In genomic region chr18:22254088-22254487, GRCh38 we compare ENCODE assay signal across 18 cellular contexts.
DNase-seq lines count a peak whose midpoint lies in the region; ATAC-seq and TF ChIP-seq lines count a peak whose summit lies in the region.
"Had no signal": no experiment of that assay in that cellular context is flagged by ENCODE, and none has a peak within 500 bp of the region (broad histone marks: within the 10 kb centered on the region; RNA-seq: fewer than 3 reads in every experiment).

No MANE protein-coding gene starts in this region.

- intact Hi-C loops in lower lobe of right lung (cut with DNase I): no loop called here

- no peaks in the 10 kb centered on the region for H4K20me1 ChIP-seq in BLaER1 treated with 17β-estradiol and CSF1 and Interleukin-3, amounts not matched to agents 10 nM and 100 nM

- H3K27me3 Mint-ChIP-seq in chondrocyte (ENCODE audit: low read depth) (peaks cover 25% of the 10 kb centered on the region), type B pancreatic cell (peaks cover 28% of the 10 kb centered on the region)
- H3K27me3 Mint-ChIP-seq in activated CD8-positive, alpha-beta T cell treated with anti-CD3 and anti-CD28 coated beads, Interleukin-2, amount 10 ng/mL, durations not matched to agents 7 days and 5 days (ENCODE audit: low read depth): no peaks in the 10 kb centered on the region

- peak; percentile 42 to 60 for ATAC-seq in lower lobe of right lung
- ATAC-seq in activated CD8-positive, alpha-beta T cell treated with anti-CD3 and anti-CD28 coated beads, Interleukin-2, amount 10 ng/mL, durations not matched to agents 7 days and 5 days: no peak
- no peak for ATAC-seq in GM18517 (IDR thresholded peaks at IDR 0.05; ENCODE audit: unreplicated experiment)
- ATAC-seq: GM12878, Panc1 had no signal

- H3K27me3 ChIP-seq in BLaER1 treated with 17β-estradiol and CSF1 and Interleukin-3, amounts not matched to agents 10 nM and 100 nM: no peaks in the 10 kb centered on the region
- no peaks in the 10 kb centered on the region for H3K27me3 ChIP-seq in lower lobe of right lung (ENCODE audit: low read depth)

- no peaks in the 10 kb centered on the region for H3K9me3 ChIP-seq in BLaER1 treated with 17β-estradiol and CSF1 and Interleukin-3, amounts not matched to agents 10 nM and 100 nM (replicated peaks in 1 of 11)
- H3K9me3 ChIP-seq in lower lobe of right lung: no peaks in the 10 kb centered on the region

- no peaks in the 10 kb centered on the region for H3K36me3 ChIP-seq in BLaER1 treated with 17β-estradiol and CSF1 and Interleukin-3, amounts not matched to agents 10 nM and 100 nM
- no peaks in the 10 kb centered on the region for H3K36me3 ChIP-seq in lower lobe of right lung

- no peak overlapping the region for H3K27ac Mint-ChIP-seq in chondrocyte (ENCODE audit: unreplicated experiment)
- no peak overlapping the region for H3K27ac Mint-ChIP-seq in type B pancreatic cell
- H3K27ac Mint-ChIP-seq in activated CD8-positive, alpha-beta T cell treated with anti-CD3 and anti-CD28 coated beads, Interleukin-2, amount 10 ng/mL, durations not matched to agents 7 days and 5 days: no peak overlapping the region

- no peak overlapping the region for H3K27ac ChIP-seq in BLaER1 treated with 17β-estradiol and CSF1 and Interleukin-3, amounts not matched to agents 10 nM and 100 nM
- peak overlapping the region; percentile 73 for H3K27ac ChIP-seq in lower lobe of right lung
- H3K27ac ChIP-seq: C4-2B had no signal

- TF ChIP-seq CTCF in chondrocyte (IDR thresholded peaks at IDR 0.05) (no peak), lower lobe of right lung (IDR thresholded peaks at IDR 0.05) (no peak), type B pancreatic cell (conservative IDR thresholded peaks at IDR 0.05) (no peak), GM13976 (IDR thresholded peaks at IDR 0.05; ENCODE audit: borderline replicate concordance, control extremely low read depth, extremely low read depth, insufficient read depth, missing control alignments) (no peak)

- H3K4me1 Mint-ChIP-seq in chondrocyte (ENCODE audit: low read depth) (peaks cover 3% of the 10 kb centered on the region), type B pancreatic cell (ENCODE audit: unreplicated experiment) (peaks cover 13% of the 10 kb centered on the region)
- H3K4me1 Mint-ChIP-seq in activated CD8-positive, alpha-beta T cell treated with anti-CD3 and anti-CD28 coated beads, Interleukin-2, amount 10 ng/mL, durations not matched to agents 7 days and 5 days (ENCODE audit: low read depth): peaks cover 7% of the 10 kb centered on the region

- H3K4me1 ChIP-seq in BLaER1 treated with 17β-estradiol and CSF1 and Interleukin-3, amounts not matched to agents 10 nM and 100 nM: peaks cover 0 to 17% (median 11%) of the 10 kb centered on the region in 10 experiments; a peak in 13 of 20 replicates
- H3K4me1 ChIP-seq in lower lobe of right lung: peaks cover 15% of the 10 kb centered on the region

- DNase-seq in chondrocyte (ENCODE audit: low spot score) (peak; percentile 39), lower lobe of right lung (no peak), renal cortical epithelial cell (ENCODE audit: low read depth) (peak; percentile 62), type B pancreatic cell (ENCODE audit: extremely low spot score, unreplicated experiment) (no peak), GM13976 (ENCODE audit: low spot score) (no peak)
- DNase-seq in activated CD8-positive, alpha-beta T cell treated with anti-CD3 and anti-CD28 coated beads, Interleukin-2, amount 10 ng/mL, durations not matched to agents 7 days and 5 days: no peak
- DNase-seq: DMS 273 treated with DMSO at 0.1 percent for 48 hours, GDM1, GOT3, KG1, NCI-H1436 treated with DMSO at 0.1 percent for 48 hours, NCI-H2081, NCI-H524 had no signal

- H3K4me3 Mint-ChIP-seq in chondrocyte (ENCODE audit: unreplicated experiment) (no peak overlapping the region), type B pancreatic cell (no peak overlapping the region)
- no peak overlapping the region for H3K4me3 Mint-ChIP-seq in activated CD8-positive, alpha-beta T cell treated with anti-CD3 and anti-CD28 coated beads, Interleukin-2, amount 10 ng/mL, durations not matched to agents 7 days and 5 days

- in situ Hi-C loops in GM13976 (cut with MboI; ENCODE audit: low sequenced_read_pairs, unreplicated experiment): loop anchor here (25.0 kb wide), 1 partner anchor 108 kb away; no protein-coding TSS in a partner anchor

- POLR2A ChIA-PET in activated CD8-positive, alpha-beta T cell treated with anti-CD3 and anti-CD28 coated beads, Interleukin-2, amount 10 ng/mL, durations not matched to agents 7 days and 5 days (lab: Charles Lee): no interaction called here

- peak overlapping the region in 9 of 11 experiments; percentile 10 to 55 (median 35); a peak in 13 of 22 replicates for H3K4me2 ChIP-seq in BLaER1 treated with 17β-estradiol and CSF1 and Interleukin-3, amounts not matched to agents 10 nM and 100 nM

- H3K9me3 Mint-ChIP-seq in chondrocyte (ENCODE audit: low read depth): no peaks in the 10 kb centered on the region
- H3K9me3 Mint-ChIP-seq in type B pancreatic cell: no peaks in the 10 kb centered on the region
- no peaks in the 10 kb centered on the region for H3K9me3 Mint-ChIP-seq in activated CD8-positive, alpha-beta T cell treated with anti-CD3 and anti-CD28 coated beads, Interleukin-2, amount 10 ng/mL, durations not matched to agents 7 days and 5 days (ENCODE audit: insufficient read depth)

- CTCF ChIA-PET in activated CD8-positive, alpha-beta T cell treated with anti-CD3 and anti-CD28 coated beads, Interleukin-2, amount 10 ng/mL, durations not matched to agents 7 days and 5 days (lab: Charles Lee): no interaction called here

- H3K36me3 Mint-ChIP-seq in chondrocyte (ENCODE audit: low read depth): peaks cover 1% of the 10 kb centered on the region
- no peaks in the 10 kb centered on the region for H3K36me3 Mint-ChIP-seq in type B pancreatic cell
- H3K36me3 Mint-ChIP-seq in activated CD8-positive, alpha-beta T cell treated with anti-CD3 and anti-CD28 coated beads, Interleukin-2, amount 10 ng/mL, durations not matched to agents 7 days and 5 days (ENCODE audit: low read depth): no peaks in the 10 kb centered on the region

- no peak overlapping the region for H3K4me3 ChIP-seq in BLaER1 treated with 17β-estradiol and CSF1 and Interleukin-3, amounts not matched to agents 10 nM and 100 nM
- H3K4me3 ChIP-seq in lower lobe of right lung: no peak overlapping the region
- H3K4me3 ChIP-seq: GM12878 had no signal

- H3K9ac ChIP-seq in BLaER1 treated with 17β-estradiol and CSF1 and Interleukin-3, amounts not matched to agents 10 nM and 100 nM: no peak overlapping the region

Comparison
In these comparisons a context has a peak if more than half of its experiments do, and no peak if none do; other contexts are left out.
1. DNase-seq: peak in chondrocyte (single experiment) and renal cortical epithelial cell (single experiment); none in lower lobe of right lung (single experiment), type B pancreatic cell (single experiment), activated CD8-positive, alpha-beta T cell treated with anti-CD3 and anti-CD28 coated beads, Interleukin-2, amount 10 ng/mL, durations not matched to agents 7 days and 5 days (single experiment) and GM13976 (single experiment).
2. ATAC-seq: peak in lower lobe of right lung (2 of 2); none in activated CD8-positive, alpha-beta T cell treated with anti-CD3 and anti-CD28 coated beads, Interleukin-2, amount 10 ng/mL, durations not matched to agents 7 days and 5 days (single experiment) and GM18517 (single experiment).